ENCODE assay signal across 9 cellular contexts in the genomic region with DNA sequence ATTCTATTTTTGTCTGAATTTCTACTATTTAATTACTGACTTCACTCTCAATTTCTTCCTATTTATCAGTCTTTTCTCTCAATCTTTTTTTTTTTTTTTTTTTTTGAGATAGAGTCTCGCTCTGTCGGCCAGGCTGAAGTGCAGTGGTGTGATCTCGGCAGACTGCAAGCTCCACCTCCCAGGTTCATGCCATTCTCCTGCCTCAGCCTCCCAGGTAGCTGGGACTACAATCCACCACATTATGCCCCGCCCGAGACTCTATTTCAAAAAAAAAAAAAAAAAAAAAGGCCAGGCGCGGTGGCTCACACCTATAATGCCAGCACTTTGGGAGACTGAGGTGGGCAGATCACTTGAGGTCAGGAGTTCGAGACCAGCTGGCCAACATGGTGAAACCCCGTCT. TPM values are rescaled to one million over a fixed set of nuclear protein-coding genes. Genes with fewer than 3 reads are reported as not detected.
DNase-seq lines count a peak whose midpoint lies in the region; ATAC-seq, FAIRE-seq and TF ChIP-seq lines count a peak whose summit lies in the region.
"Not testable (repeated sequence)": the region's sequence is repeated elsewhere in the genome, so short reads cannot be mapped to it uniquely, and the experiment has no call there.
"Had no signal": no experiment of that assay in that cellular context is flagged by ENCODE, and none has a peak within 500 bp of the region (broad histone marks: within the 10 kb centered on the region; RNA-seq: fewer than 3 reads in every experiment).

No MANE protein-coding gene starts in this region.

- H3K14ac ChIP-seq in trophoblast cell (ENCODE audit: low read length), result not testable (repeated sequence)

- not testable (repeated sequence) for H3K27me3 Mint-ChIP-seq in Calu3 (ENCODE audit: unreplicated experiment); activated CD4-positive, alpha-beta T cell treated with anti-CD3 and anti-CD28 coated beads, Interleukin-2, amount 10 ng/mL, durations not matched to agents 24 days and 14 days

- TF ChIP-seq POLR2A in HCT116 (IDR thresholded peaks at IDR 0.05; ENCODE audit: borderline replicate concordance, extremely low read depth, insufficient read depth, insufficient read length), result not testable (repeated sequence)

- not testable (repeated sequence) for FAIRE-seq in small intestine (lab: Jason Lieb, UNC)

- H2BK5ac ChIP-seq in trophoblast cell (ENCODE audit: low read depth, low read length, poor library complexity), result not testable (repeated sequence)

- not testable (repeated sequence) for BruUV-seq in Calu3 (replicated peaks; lab: Mats Ljungman, UMichigan); HCT116 (replicated peaks; lab: Mats Ljungman, UMichigan)

- H3K36me3 Mint-ChIP-seq in Calu3 (ENCODE audit: insufficient read depth, unreplicated experiment), result peaks cover 40% of the 10 kb centered on the region
- not testable (repeated sequence) for H3K36me3 Mint-ChIP-seq in activated CD4-positive, alpha-beta T cell treated with anti-CD3 and anti-CD28 coated beads, Interleukin-2, amount 10 ng/mL, durations not matched to agents 24 days and 14 days (ENCODE audit: low read depth)

- not testable (repeated sequence) for H2BK120ac ChIP-seq in trophoblast cell (ENCODE audit: insufficient read depth, low read length, poor library complexity)

- H2BK12ac ChIP-seq in trophoblast cell (ENCODE audit: low read length), result not testable (repeated sequence)

- H3K27ac ChIP-seq in HCT116 (ENCODE audit: low read depth, low read length); trophoblast cell (ENCODE audit: low read depth, low read length); small intestine (ENCODE audit: low read depth in 1 of 2, low read length in 1 of 2): not testable (repeated sequence)

- H3K4me3 ChIP-seq in HCT116 (replicated peaks in 1 of 2; ENCODE audit: low read depth in 1 of 2, low read length in 2 of 2); trophoblast cell (ENCODE audit: low read depth, low read length); small intestine (ENCODE audit: low read depth in 1 of 2, low read length in 2 of 2): not testable (repeated sequence)

- H4K91ac ChIP-seq in trophoblast cell (ENCODE audit: low read depth, low read length), result not testable (repeated sequence)

- RAD21 ChIA-PET in HCT116 (lab: Charles Lee; ENCODE audit: low non-redundant PET in 1 of 2, low total read pairs in 2 of 2, uncharacterized antibody in 2 of 2, unreplicated experiment in 2 of 2), result not testable (repeated sequence)

- H3K4ac ChIP-seq in trophoblast cell (ENCODE audit: low read depth, low read length), result not testable (repeated sequence)

- H3K27ac Mint-ChIP-seq in Calu3 (ENCODE audit: unreplicated experiment), result peak overlapping the region; percentile 89
- not testable (repeated sequence) for H3K27ac Mint-ChIP-seq in activated CD4-positive, alpha-beta T cell treated with anti-CD3 and anti-CD28 coated beads, Interleukin-2, amount 10 ng/mL, durations not matched to agents 24 days and 14 days

- H3K36me3 ChIP-seq in HCT116 (ENCODE audit: control insufficient read depth in 1 of 2, insufficient read depth in 2 of 2, low read length in 2 of 2); trophoblast cell (ENCODE audit: control insufficient read depth in 1 of 2, insufficient read depth in 2 of 2, low read length in 2 of 2); small intestine (ENCODE audit: control insufficient read depth in 2 of 2, insufficient read depth in 2 of 2, low read length in 2 of 2): not testable (repeated sequence)

- H3K4me1 ChIP-seq in HCT116 (ENCODE audit: control insufficient read depth in 1 of 2, insufficient read depth in 2 of 2, low read length in 2 of 2), result peaks cover 2 to 10% of the 10 kb centered on the region in 2 experiments; a peak in 3 of 4 replicates
- H3K4me1 ChIP-seq in trophoblast cell (ENCODE audit: control insufficient read depth in 1 of 2, insufficient read depth in 2 of 2, low read length in 2 of 2); small intestine (ENCODE audit: control insufficient read depth in 2 of 2, insufficient read depth in 1 of 2, low read depth in 1 of 2, low read length in 1 of 2): not testable (repeated sequence)

- H3K9ac ChIP-seq in HCT116 (ENCODE audit: low read length); trophoblast cell (ENCODE audit: low read length): not testable (repeated sequence)

- POLR2A ChIA-PET in HCT116 (lab: Charles Lee), result not testable (repeated sequence)

- not testable (repeated sequence) for H2AFZ ChIP-seq in HCT116 (ENCODE audit: low read depth, low read length, poor library complexity, severe bottlenecking); trophoblast cell (ENCODE audit: insufficient read depth, low read length, poor library complexity)

- H2AK5ac ChIP-seq in trophoblast cell (ENCODE audit: low read length), result not testable (repeated sequence)

- not testable (repeated sequence) for H4K8ac ChIP-seq in trophoblast cell (ENCODE audit: low read depth, low read length)

- peak overlapping the region; percentile 15 for H3K4me3 Mint-ChIP-seq in Calu3 (ENCODE audit: low read depth, unreplicated experiment)
- not testable (repeated sequence) for H3K4me3 Mint-ChIP-seq in activated CD4-positive, alpha-beta T cell treated with anti-CD3 and anti-CD28 coated beads, Interleukin-2, amount 10 ng/mL, durations not matched to agents 24 days and 14 days

- not testable (repeated sequence) for H3K79me1 ChIP-seq in trophoblast cell (ENCODE audit: low read length)

- H3K9me3 ChIP-seq in HCT116 (ENCODE audit: control insufficient read depth in 1 of 2, insufficient read depth in 1 of 2, low read depth in 1 of 2, low read length in 2 of 2); trophoblast cell (ENCODE audit: insufficient read depth, low read depth, low read length); small intestine (ENCODE audit: control insufficient read depth, low read depth): not testable (repeated sequence)

- H3K27me3 ChIP-seq in HCT116 (ENCODE audit: insufficient read depth, low read length); trophoblast cell (ENCODE audit: insufficient read depth, low read length); small intestine (ENCODE audit: control insufficient read depth in 2 of 2, insufficient read depth in 2 of 2, low read length in 2 of 2): not testable (repeated sequence)

- not testable (repeated sequence) for TF ChIP-seq RAD21 in HCT116 (IDR thresholded peaks at IDR 0.05; ENCODE audit: low read depth)

- not testable (repeated sequence) for H3K4me2 ChIP-seq in HCT116 (ENCODE audit: low read length); trophoblast cell (ENCODE audit: low read length)

- not testable (repeated sequence) for H3K9me3 Mint-ChIP-seq in Calu3 (ENCODE audit: low read depth, unreplicated experiment); activated CD4-positive, alpha-beta T cell treated with anti-CD3 and anti-CD28 coated beads, Interleukin-2, amount 10 ng/mL, durations not matched to agents 24 days and 14 days

- H3K79me2 ChIP-seq in HCT116 (ENCODE audit: insufficient read depth, low read length), result peaks cover 39% of the 10 kb centered on the region
- H3K79me2 ChIP-seq in trophoblast cell (ENCODE audit: control insufficient read depth, insufficient read depth, low read length, poor library complexity), result not testable (repeated sequence)

- CTCF ChIA-PET in Calu3 (lab: Charles Lee), result interaction anchor here (0.6 to 0.9 kb wide), 13 partner anchors 9 to 1442 kb away, joined by 3 to 10 read pairs (median 4); no protein-coding TSS in a partner anchor
- CTCF ChIA-PET in HCT116 (lab: Charles Lee), result not testable (repeated sequence)

- not testable (repeated sequence) for H3K18ac ChIP-seq in trophoblast cell (ENCODE audit: low read length)

- ATAC-seq in HCT116, result peak; percentile 52

- intact Hi-C loops in Calu3 (cut with micrococcal nuclease; ENCODE audit: unreplicated experiment); HCT116 (cut with micrococcal nuclease); activated CD4-positive, alpha-beta T cell treated with anti-CD3 and anti-CD28 coated beads, Interleukin-2, amount 10 ng/mL, durations not matched to agents 24 days and 14 days (cut with micrococcal nuclease): not testable (repeated sequence)

- H3K4me1 Mint-ChIP-seq in Calu3 (ENCODE audit: low read depth, unreplicated experiment), result peaks cover 56% of the 10 kb centered on the region
- H3K4me1 Mint-ChIP-seq in activated CD4-positive, alpha-beta T cell treated with anti-CD3 and anti-CD28 coated beads, Interleukin-2, amount 10 ng/mL, durations not matched to agents 24 days and 14 days, result not testable (repeated sequence)

- H4K12ac ChIP-seq in trophoblast cell (ENCODE audit: low read depth, low read length), result not testable (repeated sequence)

- not testable (repeated sequence) for TF ChIP-seq CTCF in Calu3 (IDR thresholded peaks at IDR 0.05; ENCODE audit: unreplicated experiment); HCT116 (IDR thresholded peaks at IDR 0.05 in 2 of 3, conservative IDR thresholded peaks at IDR 0.05 in 1 of 3; ENCODE audit: borderline replicate concordance in 1 of 3, insufficient read depth in 1 of 3, low read depth in 2 of 3, low read length in 2 of 3)

- not testable (repeated sequence) for H3K9me2 ChIP-seq in HCT116 (ENCODE audit: insufficient read depth)

- WGBS in trophoblast cell (ENCODE audit: extremely low coverage, insufficient coverage, insufficient read length), result no CpG with 5 or more reads among the region's 9 CpGs
- 74 to 82% (median 75%) methylated on average over 7 to 9 of the region's 9 CpGs for WGBS in small intestine, 3 donors

- DNase-seq in Calu3, result peak; percentile 58
- DNase-seq in HCT116 (ENCODE audit: low read depth, low spot score), result not testable (repeated sequence)
- DNase-seq in activated CD4-positive, alpha-beta T cell treated with anti-CD3 and anti-CD28 coated beads, Interleukin-2, amount 10 ng/mL, durations not matched to agents 24 days and 14 days, result peak; percentile 16
- DNase-seq in kidney tubule cell (ENCODE audit: low spot score), result peak; percentile 24
- peak; percentile 30 for DNase-seq in mucosa of gallbladder (ENCODE audit: low spot score)
- DNase-seq in trophoblast cell, result peak; percentile 21 to 53
- peak; percentile 40 for DNase-seq in small intestine

- H4K20me1 ChIP-seq in HCT116 (ENCODE audit: insufficient read depth), result not testable (repeated sequence)

- not testable (repeated sequence) for H3K23ac ChIP-seq in trophoblast cell (ENCODE audit: low read length)

RNA-seq across cellular contexts. Expression of gene RAPH1, which starts 21.8 kb away (rescaled TPM):
- total RNA-seq in Calu3 (2022), result 126 and 141 TPM in 2 replicates
- total RNA-seq in HCT116 (2021; ENCODE audit: unreplicated experiment), result 22.3 TPM
- polyA plus RNA-seq in HCT116 (2012), result 4.3 and 5.1 TPM in 2 replicates
- total RNA-seq in activated CD4-positive, alpha-beta T cell treated with anti-CD3 and anti-CD28 coated beads, Interleukin-2, amount 10 ng/mL, durations not matched to agents 24 days and 14 days, result 6.0 and 6.1 TPM in 2 replicates
- 51.6 TPM for total RNA-seq in mucosa of gallbladder
- polyA plus RNA-seq in trophoblast cell (2013), result 22.5 and 22.9 TPM in 2 replicates
- 1 to 10 TPM; 6.2 to 6.9 (median 6.8) TPM for polyA plus RNA-seq in small intestine
- total RNA-seq: B cell had no signal
- polyA plus RNA-seq: CD8-positive, alpha-beta memory T cell had no signal
